8 cellular contexts compared by ENCODE assay signal in genomic region chr4:2812985-2813384, GRCh38. TPM values are rescaled to one million over a fixed set of nuclear protein-coding genes. Genes with fewer than 3 reads are reported as not detected.
DNase-seq lines count a peak whose midpoint lies in the region; TF ChIP-seq lines count a peak whose summit lies in the region.

No MANE protein-coding gene starts in this region.

- H2AFZ ChIP-seq in neural progenitor cell (replicated peaks) = no peak overlapping the region

- H3K9me2 ChIP-seq in DOHH2 (replicated peaks; ENCODE audit: control insufficient read depth, low read length) = no peaks in the 10 kb centered on the region

- peak overlapping the region; percentile 53 for H3K27ac Mint-ChIP-seq in neural progenitor cell

- H3F3A ChIP-seq in DOHH2 (ENCODE audit: control insufficient read depth, insufficient read depth) (peaks cover 9% of the 10 kb centered on the region), neural progenitor cell (ENCODE audit: low read depth) (peaks cover 12% of the 10 kb centered on the region)

- no peak for TF ChIP-seq CTCF in DOHH2 (IDR thresholded peaks at IDR 0.05; ENCODE audit: low read depth, low read length, poor library complexity, severe bottlenecking)
- TF ChIP-seq CTCF in colonic mucosa (IDR thresholded peaks at IDR 0.05) = no peak
- TF ChIP-seq CTCF in neural progenitor cell (IDR thresholded peaks at IDR 0.05) = no peak

- no peak for DNase-seq in colonic mucosa
- no peak for DNase-seq in neural progenitor cell (ENCODE audit: low spot score)
- no peak for DNase-seq in H4 (ENCODE audit: low spot score)
- no peak for DNase-seq in SKM-1 (lab: John Stamatoyannopoulos, UW; ENCODE audit: unreplicated experiment)
- no peak for DNase-seq in NCI-H1048 (lab: John Stamatoyannopoulos, UW)
- DNase-seq in hepatic stellate cell (ENCODE audit: low spot score) = no peak

- H3K9me3 ChIP-seq in DOHH2 (ENCODE audit: control insufficient read depth, insufficient read depth, low read length) = 0 out of 2 replicates have a peak, but pooled peaks cover 4% of the 10 kb centered on the region
- no peaks in the 10 kb centered on the region for H3K9me3 ChIP-seq in HUES6 (ENCODE audit: control insufficient read depth, insufficient read depth, low read depth, low read length)
- H3K9me3 ChIP-seq in colonic mucosa = no peaks in the 10 kb centered on the region
- peaks cover 3% of the 10 kb centered on the region for H3K9me3 ChIP-seq in neural progenitor cell (ENCODE audit: low read depth)

- H3K27me3 ChIP-seq in DOHH2 (ENCODE audit: control insufficient read depth, low read length) (peaks cover 20% of the 10 kb centered on the region), HUES6 (ENCODE audit: control insufficient read depth, insufficient read depth, low read length) (0 out of 2 replicates have a peak, but pooled peaks cover 4% of the 10 kb centered on the region), colonic mucosa (no peaks in the 10 kb centered on the region), neural progenitor cell (peaks cover 14% of the 10 kb centered on the region)

- peaks cover 16% of the 10 kb centered on the region for H3K27me3 Mint-ChIP-seq in neural progenitor cell (ENCODE audit: insufficient read depth, low read depth)

- H3K4me1 Mint-ChIP-seq in neural progenitor cell = peaks cover 46% of the 10 kb centered on the region

- H3K9ac ChIP-seq in HUES6 (ENCODE audit: low read length) (peak overlapping the region; percentile 31), colonic mucosa (ENCODE audit: low read depth in 2 of 2, low read length in 2 of 2) (peak overlapping the region in 1 of 2 donors; percentile 68), neural progenitor cell (no peak overlapping the region)

- intact Hi-C loops in colonic mucosa (cut with DNase I) = no loop called here

- H3K79me2 ChIP-seq in DOHH2 (ENCODE audit: control insufficient read depth, low read length) (no peaks in the 10 kb centered on the region), neural progenitor cell (ENCODE audit: low read depth) (no peaks in the 10 kb centered on the region)

- peaks cover 13% of the 10 kb centered on the region for H3K9me3 Mint-ChIP-seq in neural progenitor cell

- H3K4me3 ChIP-seq in DOHH2 (ENCODE audit: low read length) (peak overlapping the region; percentile 72), HUES6 (ENCODE audit: low read depth, low read length) (no peak overlapping the region), colonic mucosa (peak overlapping the region; percentile 24), neural progenitor cell (no peak overlapping the region)

- H3K4me2 ChIP-seq in DOHH2 (ENCODE audit: low read length) = peak overlapping the region; percentile 82
- no peak overlapping the region for H3K4me2 ChIP-seq in neural progenitor cell

- no peaks in the 10 kb centered on the region for H3K36me3 Mint-ChIP-seq in neural progenitor cell

- no peak overlapping the region for H3K27ac ChIP-seq in DOHH2 (ENCODE audit: low read depth, low read length)
- 0 out of 2 replicates have a peak overlapping the region, but pooled peaks have one; percentile 48 for H3K27ac ChIP-seq in HUES6 (ENCODE audit: low read depth, low read length)
- H3K27ac ChIP-seq in colonic mucosa = peak overlapping the region; percentile 64
- no peak overlapping the region for H3K27ac ChIP-seq in neural progenitor cell

- H3K4me1 ChIP-seq in DOHH2 (ENCODE audit: control insufficient read depth, low read length) (peaks cover 43% of the 10 kb centered on the region), HUES6 (ENCODE audit: control insufficient read depth, insufficient read depth, low read length) (peaks cover 36% of the 10 kb centered on the region), colonic mucosa (peaks cover 5% of the 10 kb centered on the region), neural progenitor cell (peaks cover 21% of the 10 kb centered on the region)

- H4K20me1 ChIP-seq in DOHH2 (ENCODE audit: control insufficient read depth, insufficient read depth, low read depth, low read length) = no peaks in the 10 kb centered on the region
- H4K20me1 ChIP-seq in neural progenitor cell (ENCODE audit: low read depth) = no peaks in the 10 kb centered on the region

- H3K4me3 Mint-ChIP-seq in neural progenitor cell = no peak overlapping the region

- no peaks in the 10 kb centered on the region for H3K36me3 ChIP-seq in DOHH2 (ENCODE audit: control insufficient read depth, low read length)
- H3K36me3 ChIP-seq in HUES6 (ENCODE audit: control insufficient read depth, insufficient read depth, low read length) = no peaks in the 10 kb centered on the region
- H3K36me3 ChIP-seq in colonic mucosa = no peaks in the 10 kb centered on the region
- H3K36me3 ChIP-seq in neural progenitor cell = no peaks in the 10 kb centered on the region

RNA-seq across cellular contexts. Expression of gene SH3BP2, which starts 20.1 kb away (rescaled TPM):
- total RNA-seq in colonic mucosa (10 to 100 TPM; 62.2 to 70.8 TPM), neural progenitor cell (ENCODE audit: low replicate concordance) (11.8 and 30.8 TPM in 2 replicates)
- 10.9 and 17.7 TPM in 2 replicates for total RNA-seq in H4 (2014; rRNA removed; shearing (Covaris generic))

RNA-seq across cellular contexts. Expression of gene ADD1, which starts 30.7 kb away (rescaled TPM):
- total RNA-seq in colonic mucosa = 100 to 1,000 TPM; 223 to 233 TPM
- 131 and 140 TPM in 2 replicates for total RNA-seq in neural progenitor cell (ENCODE audit: low replicate concordance)
- total RNA-seq in H4 (2014; rRNA removed; shearing (Covaris generic)) = 117 and 125 TPM in 2 replicates

RNA-seq across cellular contexts. Expression of gene TNIP2, which starts 56.8 kb away (rescaled TPM):
- total RNA-seq in colonic mucosa = 10 to 100 TPM; 43.6 to 61.3 TPM
- total RNA-seq in neural progenitor cell (ENCODE audit: low replicate concordance) = 24.5 and 37.6 TPM in 2 replicates
- total RNA-seq in H4 (2014; rRNA removed; shearing (Covaris generic)) = 45.7 and 46.8 TPM in 2 replicates

Comparison
In these comparisons a context has a peak if more than half of its experiments do, and no peak if none do; other contexts are left out.
1. H3K27ac ChIP-seq: peak in HUES6 (single experiment) and colonic mucosa (single experiment); none in DOHH2 (single experiment) and neural progenitor cell (single experiment).
2. H3K4me3 ChIP-seq: peak in DOHH2 (single experiment) and colonic mucosa (single experiment); none in HUES6 (single experiment) and neural progenitor cell (single experiment).